In genomic region chr7:27693794-27694193, GRCh38 we compare ENCODE assay signal across 1 cellular context.
A peak's percentile ranks its signal among the peaks of the same experiment; 100 is the strongest.
TF ChIP-seq lines count a peak whose summit lies in the region.

No MANE protein-coding gene starts in this region.

TF ChIP-seq in HepG2, 621 proteins besides CTCF, POLR2A, EP300 and RAD21 (continued from another document and continues in another):
- TF ChIP-seq TFAP4 (IDR thresholded peaks at IDR 0.05; ENCODE audit: borderline replicate concordance, low read depth) (no peak), TARDBP (CRISPR knock-in tag; IDR thresholded peaks at IDR 0.05) (peak; percentile 51; the same call in 1 of the 2 replicates), MLLT10 (CRISPR knock-in tag; IDR thresholded peaks at IDR 0.05) (no peak), HMG20A (CRISPR knock-in tag; IDR thresholded peaks at IDR 0.05; ENCODE audit: borderline replicate concordance) (peak; percentile 80; the same call in 1 of the 2 replicates), RFXANK (CRISPR knock-in tag; IDR thresholded peaks at IDR 0.05) (no peak), KAT2B (IDR thresholded peaks at IDR 0.05; ENCODE audit: borderline replicate concordance, low read depth, low read length) (no peak), ZNF143 (CRISPR knock-in tag; IDR thresholded peaks at IDR 0.05) (no peak), HIC2 (CRISPR knock-in tag; IDR thresholded peaks at IDR 0.05; ENCODE audit: low read depth) (no peak), KDM4B (CRISPR knock-in tag; IDR thresholded peaks at IDR 0.05) (no peak), SMC3 (IDR thresholded peaks at IDR 0.05; ENCODE audit: low read length) (no peak), ZSCAN12 (CRISPR knock-in tag; IDR thresholded peaks at IDR 0.05) (no peak), ELF3 (CRISPR knock-in tag; IDR thresholded peaks at IDR 0.05) (peak; percentile 76), ZNF746 (CRISPR knock-in tag; IDR thresholded peaks at IDR 0.05) (no peak), DNMT1 (CRISPR knock-in tag; IDR thresholded peaks at IDR 0.05) (no peak), ARNTL (CRISPR knock-in tag; IDR thresholded peaks at IDR 0.05) (peak; percentile 66; the same call in 1 of the 2 replicates), KDM2A (CRISPR knock-in tag; IDR thresholded peaks at IDR 0.05; ENCODE audit: borderline replicate concordance, low read depth) (no peak), PRDM15 (CRISPR knock-in tag; IDR thresholded peaks at IDR 0.05) (no peak), SP140L (CRISPR knock-in tag; IDR thresholded peaks at IDR 0.05; ENCODE audit: borderline replicate concordance) (0 out of 2 replicates have a peak, but pooled peaks have one; percentile 60), ATF1 (CRISPR knock-in tag; IDR thresholded peaks at IDR 0.05) (0 out of 2 replicates have a peak, but pooled peaks have one; percentile 34), BHLHE40 (IDR thresholded peaks at IDR 0.05; ENCODE audit: low read length) (no peak), ZNF879 (CRISPR knock-in tag; IDR thresholded peaks at IDR 0.05) (no peak), GRHL1 (CRISPR knock-in tag; conservative IDR thresholded peaks at IDR 0.05) (no peak), ZNF644 (CRISPR knock-in tag; IDR thresholded peaks at IDR 0.05; ENCODE audit: low read depth) (peak; percentile 92), NBN (conservative IDR thresholded peaks at IDR 0.05) (no peak), ZNF142 (CRISPR knock-in tag; IDR thresholded peaks at IDR 0.05) (no peak), IKZF1 (IDR thresholded peaks at IDR 0.05) (no peak), BCL6 (CRISPR knock-in tag; IDR thresholded peaks at IDR 0.05) (peak; percentile 81), HNRNPUL1 (IDR thresholded peaks at IDR 0.05; ENCODE audit: low read depth, low read length) (no peak), NPAS2 (CRISPR knock-in tag; IDR thresholded peaks at IDR 0.05; ENCODE audit: borderline replicate concordance) (no peak), FOXJ3 (CRISPR knock-in tag; IDR thresholded peaks at IDR 0.05; ENCODE audit: borderline replicate concordance) (0 out of 2 replicates have a peak, but pooled peaks have one; percentile 20), GPN1 (CRISPR knock-in tag; IDR thresholded peaks at IDR 0.05; ENCODE audit: borderline replicate concordance) (no peak), ZSCAN20 (CRISPR knock-in tag; IDR thresholded peaks at IDR 0.05; ENCODE audit: borderline replicate concordance) (no peak), ZNF414 (CRISPR knock-in tag; IDR thresholded peaks at IDR 0.05) (no peak), CEBPG (CRISPR knock-in tag; IDR thresholded peaks at IDR 0.05) (peak; percentile 96), SP5 (CRISPR knock-in tag; IDR thresholded peaks at IDR 0.05; ENCODE audit: borderline replicate concordance, low read depth) (peak; percentile 29; the same call in 1 of the 2 replicates), MTF2 (CRISPR knock-in tag; IDR thresholded peaks at IDR 0.05; ENCODE audit: borderline replicate concordance) (no peak), TEAD3 (CRISPR knock-in tag; optimal IDR thresholded peaks at IDR 0.05; ENCODE audit: borderline replicate concordance) (peak; percentile 54), ZFY (CRISPR knock-in tag; IDR thresholded peaks at IDR 0.05) (peak; percentile 54), HCFC1 (IDR thresholded peaks at IDR 0.05; ENCODE audit: low read depth, low read length) (no peak), CENPBD1 (CRISPR knock-in tag; IDR thresholded peaks at IDR 0.05; ENCODE audit: borderline replicate concordance, low read depth) (no peak), HHEX (CRISPR knock-in tag; IDR thresholded peaks at IDR 0.05) (no peak), NFKBIZ (CRISPR knock-in tag; IDR thresholded peaks at IDR 0.05) (0 out of 2 replicates have a peak, but pooled peaks have one; percentile 42), CC2D1A (CRISPR knock-in tag; IDR thresholded peaks at IDR 0.05) (no peak), EZH2 (conservative IDR thresholded peaks at IDR 0.05; ENCODE audit: low read depth, low read length) (no peak), KLF12 (CRISPR knock-in tag; IDR thresholded peaks at IDR 0.05; ENCODE audit: borderline replicate concordance) (no peak), NFE2L1 (CRISPR knock-in tag; IDR thresholded peaks at IDR 0.05; ENCODE audit: borderline replicate concordance) (no peak), SOX5 (CRISPR knock-in tag; IDR thresholded peaks at IDR 0.05; ENCODE audit: borderline replicate concordance) (peak; percentile 75; the same call in 1 of the 2 replicates), ZNF850 (CRISPR knock-in tag; conservative IDR thresholded peaks at IDR 0.05) (no peak), ZNF670 (CRISPR knock-in tag; IDR thresholded peaks at IDR 0.05; ENCODE audit: borderline replicate concordance) (no peak), ZNF574 (CRISPR knock-in tag; IDR thresholded peaks at IDR 0.05) (0 out of 2 replicates have a peak, but pooled peaks have one; percentile 37), MAF1 (CRISPR knock-in tag; IDR thresholded peaks at IDR 0.05; ENCODE audit: borderline replicate concordance) (no peak)
